10 cellular contexts compared by ENCODE assay signal in the genomic region with DNA sequence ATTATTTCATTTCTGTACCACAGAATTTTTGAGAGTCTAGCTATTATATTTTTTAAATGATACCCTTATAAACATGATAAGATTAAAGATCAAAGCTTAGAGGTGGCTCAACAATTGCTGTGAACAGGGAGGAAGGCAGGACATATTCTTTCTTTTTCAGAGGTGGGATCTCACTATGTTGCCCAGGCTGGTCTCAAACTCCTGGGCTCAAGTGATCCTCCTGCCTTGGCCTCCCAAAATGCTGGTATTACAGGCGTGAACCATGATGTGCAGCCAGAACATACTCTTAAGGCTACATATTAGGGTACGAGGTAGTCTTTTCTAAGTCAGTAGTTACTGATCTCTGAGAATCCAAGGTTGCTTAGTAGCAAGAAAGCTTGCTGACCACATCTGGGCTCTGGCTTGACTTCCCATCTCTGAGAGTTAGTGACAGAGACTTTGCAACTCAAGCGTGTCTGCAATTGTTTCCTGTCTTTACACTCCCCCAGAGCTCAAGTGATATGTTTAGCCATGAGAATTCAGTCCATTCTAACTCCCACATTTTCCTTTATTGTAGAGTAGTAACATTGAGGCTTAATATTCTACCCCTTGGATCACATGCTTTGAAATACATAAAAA. TPM values are rescaled to one million over a fixed set of nuclear protein-coding genes. Genes with fewer than 3 reads are reported as not detected.
DNase-seq lines count a peak whose midpoint lies in the region; ATAC-seq and TF ChIP-seq lines count a peak whose summit lies in the region.
"Had no signal": no experiment of that assay in that cellular context is flagged by ENCODE, and none has a peak within 500 bp of the region (broad histone marks: within the 10 kb centered on the region; RNA-seq: fewer than 3 reads in every experiment).

No MANE protein-coding gene starts in this region.

- H3K4me3 ChIP-seq in Karpas-422 (ENCODE audit: low read length) = no peak overlapping the region
- H3K4me3 ChIP-seq in suprapubic skin = no peak overlapping the region

- no peak overlapping the region for H3K27ac Mint-ChIP-seq in memory B cell
- H3K27ac Mint-ChIP-seq: activated T-cell treated with anti-CD3 and anti-CD28 coated beads, Interleukin-2, amount 50 U/mL, for 24 hours had no signal

- peaks cover 25% of the 10 kb centered on the region for H3K4me1 ChIP-seq in Karpas-422 (ENCODE audit: low read length)
- peaks cover 6% of the 10 kb centered on the region for H3K4me1 ChIP-seq in suprapubic skin

- no peaks in the 10 kb centered on the region for H3K27me3 Mint-ChIP-seq in memory B cell
- H3K27me3 Mint-ChIP-seq: activated T-cell treated with anti-CD3 and anti-CD28 coated beads, Interleukin-2, amount 50 U/mL, for 24 hours had no signal

- H3K4me2 ChIP-seq in Karpas-422 (ENCODE audit: low read depth, low read length, poor library complexity, severe bottlenecking) = no peak overlapping the region

- TF ChIP-seq CTCF in suprapubic skin (IDR thresholded peaks at IDR 0.05) = no peak

- H3K4me3 Mint-ChIP-seq in memory B cell = peak overlapping the region; percentile 25
- H3K4me3 Mint-ChIP-seq: activated T-cell treated with anti-CD3 and anti-CD28 coated beads, Interleukin-2, amount 50 U/mL, for 24 hours had no signal

- H3K27ac ChIP-seq in Karpas-422 (ENCODE audit: low read length) (peak overlapping the region; percentile 58), suprapubic skin (no peak overlapping the region)

- no peaks in the 10 kb centered on the region for H4K20me1 ChIP-seq in Karpas-422 (ENCODE audit: insufficient read depth, low read depth, low read length)

- H3K9me2 ChIP-seq in Karpas-422 (replicated peaks; ENCODE audit: insufficient read depth, low read length) = no peaks in the 10 kb centered on the region

- H3K4me1 Mint-ChIP-seq in memory B cell = peaks cover 20% of the 10 kb centered on the region

- WGBS in suprapubic skin = 82% methylated on average over 3 of the region's 3 CpGs

- H3K27me3 ChIP-seq in Karpas-422 (ENCODE audit: low read length) (no peaks in the 10 kb centered on the region), suprapubic skin (no peaks in the 10 kb centered on the region)

- DNase-seq in Karpas-422 (no peak), memory B cell (ENCODE audit: low spot score in 2 of 2) (no peak), DMS79 (lab: John Stamatoyannopoulos, UW) (no peak), suprapubic skin (ENCODE audit: low spot score in 2 of 2) (no peak), H4 (ENCODE audit: low spot score) (no peak), nucleus accumbens (lab: John Stamatoyannopoulos, UW) (no peak)
- DNase-seq: activated T-cell treated with anti-CD3 and anti-CD28 coated beads, Interleukin-2, amount 50 U/mL, for 24 hours; NCI-H187 had no signal

- no peaks in the 10 kb centered on the region for H3K9me3 ChIP-seq in Karpas-422 (ENCODE audit: low read length)
- H3K9me3 ChIP-seq in suprapubic skin = no peaks in the 10 kb centered on the region

- TF ChIP-seq POLR2A in suprapubic skin (IDR thresholded peaks at IDR 0.05) = no peak

- no peaks in the 10 kb centered on the region for H3K9me3 Mint-ChIP-seq in memory B cell
- H3K9me3 Mint-ChIP-seq: activated T-cell treated with anti-CD3 and anti-CD28 coated beads, Interleukin-2, amount 50 U/mL, for 24 hours had no signal

- TF ChIP-seq EP300 in suprapubic skin (IDR thresholded peaks at IDR 0.05) = no peak

- peak; percentile 85 for ATAC-seq in GM18858 (IDR thresholded peaks at IDR 0.05; ENCODE audit: unreplicated experiment)
- ATAC-seq in GM21825 (IDR thresholded peaks at IDR 0.05; ENCODE audit: unreplicated experiment) = peak; percentile 82
- peak; percentile 85 for ATAC-seq in memory B cell (ENCODE audit: low read depth)

- H3K79me2 ChIP-seq in Karpas-422 (ENCODE audit: low read length) = peaks cover 16% of the 10 kb centered on the region

- H3K9ac ChIP-seq in Karpas-422 (ENCODE audit: low read length) = no peak overlapping the region

- H3K36me3 ChIP-seq in Karpas-422 (ENCODE audit: insufficient read depth, low read length) (no peaks in the 10 kb centered on the region; the same call in 1 of the 2 replicates), suprapubic skin (peaks cover 62% of the 10 kb centered on the region)

- no peak overlapping the region for H2AFZ ChIP-seq in Karpas-422 (ENCODE audit: low read length)

- peaks cover 10% of the 10 kb centered on the region for H3K36me3 Mint-ChIP-seq in memory B cell

RNA-seq across cellular contexts. Expression of gene RAB5B, which starts 8.6 kb away (rescaled TPM):
- total RNA-seq in Karpas-422 (2014; rRNA removed; shearing (Covaris generic); ENCODE audit: low replicate concordance) = 43.8 and 62.4 TPM in 2 replicates
- 100 to 1,000 TPM in 3 of 4 donors, 10 to 100 TPM in 1; 97.1 to 143 (median 114) TPM for total RNA-seq in suprapubic skin
- 46.9 and 47.7 TPM in 2 replicates for total RNA-seq in H4 (2014; rRNA removed; shearing (Covaris generic))

RNA-seq across cellular contexts. Expression of gene SUOX, which starts 14.6 kb away (rescaled TPM):
- total RNA-seq in Karpas-422 (2014; rRNA removed; shearing (Covaris generic); ENCODE audit: low replicate concordance) = 3.1 and 11.0 TPM in 2 replicates
- total RNA-seq in suprapubic skin = 10 to 100 TPM; 18.7 to 25.6 (median 22.9) TPM
- total RNA-seq in H4 (2014; rRNA removed; shearing (Covaris generic)) = 16.7 and 25.9 TPM in 2 replicates

RNA-seq across cellular contexts. Expression of gene CDK2, which starts 15.8 kb away (rescaled TPM):
- 35.3 and 49.9 TPM in 2 replicates for total RNA-seq in Karpas-422 (2014; rRNA removed; shearing (Covaris generic); ENCODE audit: low replicate concordance)
- 10 to 100 TPM; 18.4 to 33.2 (median 28.6) TPM for total RNA-seq in suprapubic skin
- 66.3 and 67.3 TPM in 2 replicates for total RNA-seq in H4 (2014; rRNA removed; shearing (Covaris generic))

RNA-seq across cellular contexts. Expression of gene PMEL, which starts 16.6 kb away (rescaled TPM):
- total RNA-seq in Karpas-422 (2014; rRNA removed; shearing (Covaris generic); ENCODE audit: low replicate concordance) = 8.8 and 9.7 TPM in 2 replicates
- 100 to 1,000 TPM in 1 of 4 donors, 10 to 100 TPM in 3; 54.4 to 188 (median 71.7) TPM for total RNA-seq in suprapubic skin
- 0.43 and 0.87 TPM in 2 replicates for total RNA-seq in H4 (2014; rRNA removed; shearing (Covaris generic))

RNA-seq across cellular contexts. Expression of gene IKZF4, which starts 38.4 kb away (rescaled TPM):
- 1.0 and 7.4 TPM in 2 replicates for total RNA-seq in Karpas-422 (2014; rRNA removed; shearing (Covaris generic); ENCODE audit: low replicate concordance)
- total RNA-seq in suprapubic skin = 10 to 100 TPM in 1 of 4 donors, 1 to 10 TPM in 3; 3.2 to 10.5 (median 3.8) TPM
- 0.39 and 0.89 TPM in 2 replicates for total RNA-seq in H4 (2014; rRNA removed; shearing (Covaris generic))
